ENCODE assay signal across 8 cellular contexts in the genomic region with DNA sequence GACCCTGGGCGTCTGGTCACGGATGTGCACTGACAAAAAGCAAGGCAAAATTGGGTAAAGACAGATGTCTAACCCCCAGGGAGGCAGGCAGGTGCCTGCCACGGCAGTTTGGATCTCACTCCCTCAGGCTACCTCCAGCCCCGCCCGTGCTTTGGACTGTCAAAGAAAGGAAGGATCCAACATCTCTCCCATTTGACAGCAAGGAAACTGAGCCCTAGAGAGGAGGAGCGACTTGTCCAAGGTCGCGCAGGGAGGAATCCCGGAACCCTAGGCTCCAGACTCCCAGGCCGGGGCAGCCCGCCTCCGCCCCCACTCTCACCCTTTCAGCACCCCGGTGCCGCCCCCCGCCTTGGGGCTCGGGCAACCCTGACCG. TPM values are rescaled to one million over a fixed set of nuclear protein-coding genes. Genes with fewer than 3 reads are reported as not detected.
DNase-seq lines count a peak whose midpoint lies in the region; ATAC-seq and TF ChIP-seq lines count a peak whose summit lies in the region.

No MANE protein-coding gene starts in this region.

- peak; percentile 59 for ATAC-seq in left lung

- no peaks in the 10 kb centered on the region for H3K9me3 ChIP-seq in GM23248 (ENCODE audit: low read depth)
- no peaks in the 10 kb centered on the region for H3K9me3 ChIP-seq in MM.1S (replicated peaks; ENCODE audit: insufficient read depth, low read length)
- no peaks in the 10 kb centered on the region for H3K9me3 ChIP-seq in left lung
- no peaks in the 10 kb centered on the region for H3K9me3 ChIP-seq in tibial artery

- H3F3A ChIP-seq in GM23248 (ENCODE audit: insufficient read depth) (peaks cover 12% of the 10 kb centered on the region), MM.1S (ENCODE audit: insufficient read depth, low read length) (peaks cover 14% of the 10 kb centered on the region)

- in situ Hi-C loops in GM23248 (cut with MboI) (loop anchor here (25.0 kb wide), 1 partner anchor 197 kb away; the partner anchor contains the start of gene SCAI), astrocyte of the spinal cord (cut with HindIII; ENCODE audit: low sequenced_read_pairs) (no loop called here)

- TF ChIP-seq CTCF in MM.1S (IDR thresholded peaks at IDR 0.05; ENCODE audit: low read length): no peak
- no peak for TF ChIP-seq CTCF in astrocyte of the spinal cord (IDR thresholded peaks at IDR 0.05; ENCODE audit: low read depth, low read length)
- no peak for TF ChIP-seq CTCF in left lung (IDR thresholded peaks at IDR 0.05)
- TF ChIP-seq CTCF in tibial artery (IDR thresholded peaks at IDR 0.05): no peak

- H3K9ac ChIP-seq in GM23248 (peak overlapping the region; percentile 97), MM.1S (ENCODE audit: low read length) (peak overlapping the region; percentile 93)

- H3K36me3 ChIP-seq in GM23248 (ENCODE audit: low read depth) (peaks cover 7% of the 10 kb centered on the region), MM.1S (replicated peaks; ENCODE audit: insufficient read depth, low read length) (no peaks in the 10 kb centered on the region), left lung (peaks cover 0 to 28% of the 10 kb centered on the region in 2 donors), tibial artery (peaks cover 10 to 27% (median 12%) of the 10 kb centered on the region in 3 donors)

- H3K79me2 ChIP-seq in GM23248 (ENCODE audit: insufficient read depth): peaks cover 19% of the 10 kb centered on the region
- H3K79me2 ChIP-seq in MM.1S (ENCODE audit: low read length): peaks cover 17% of the 10 kb centered on the region

- H4K20me1 ChIP-seq in GM23248 (ENCODE audit: insufficient read depth) (no peaks in the 10 kb centered on the region), MM.1S (ENCODE audit: insufficient read depth, low read length) (no peaks in the 10 kb centered on the region)

- H3K27me3 ChIP-seq in GM23248 (replicated peaks; ENCODE audit: insufficient read depth) (no peaks in the 10 kb centered on the region), MM.1S (replicated peaks; ENCODE audit: insufficient read depth, low read length) (no peaks in the 10 kb centered on the region), left lung (no peaks in the 10 kb centered on the region), tibial artery (no peaks in the 10 kb centered on the region)

- H3K4me2 ChIP-seq in GM23248 (ENCODE audit: unreplicated experiment): peak overlapping the region; percentile 92
- peak overlapping the region; percentile 73 for H3K4me2 ChIP-seq in MM.1S (ENCODE audit: low read depth, low read length)

- H3K27ac ChIP-seq in GM23248: peak overlapping the region; percentile 98
- peak overlapping the region; percentile 87 for H3K27ac ChIP-seq in MM.1S (ENCODE audit: low read length)
- H3K27ac ChIP-seq in left lung: peak overlapping the region; percentile 94 to 99
- peak overlapping the region; percentile 89 to 97 for H3K27ac ChIP-seq in tibial artery

- H3K4me1 ChIP-seq in GM23248 (ENCODE audit: insufficient read depth): peaks cover 10% of the 10 kb centered on the region; the same call in 1 of the 2 replicates
- peaks cover 6% of the 10 kb centered on the region; the same call in 1 of the 2 replicates for H3K4me1 ChIP-seq in MM.1S (ENCODE audit: low read length)
- H3K4me1 ChIP-seq in left lung: peaks cover 0 to 23% of the 10 kb centered on the region in 2 donors
- H3K4me1 ChIP-seq in tibial artery: peaks cover 0 to 17% (median 12%) of the 10 kb centered on the region in 4 donors

- DNase-seq in SIG-M5 treated with dmso at 0.1 percent for 504 hours (lab: John Stamatoyannopoulos, UW; ENCODE audit: unreplicated experiment): peak; percentile 70
- DNase-seq in SIG-M5 (lab: John Stamatoyannopoulos, UW): no peak
- DNase-seq in GM23248: no peak
- DNase-seq in MM.1S: peak; percentile 58
- DNase-seq in astrocyte of the spinal cord (ENCODE audit: low read depth, low spot score): no peak
- no peak for DNase-seq in left lung
- DNase-seq in tibial artery: no peak
- no peak for DNase-seq in putamen (ENCODE audit: low spot score)

- H2AFZ ChIP-seq in GM23248: peak overlapping the region; percentile 92
- peak overlapping the region; percentile 94 for H2AFZ ChIP-seq in MM.1S (ENCODE audit: low read length)

- H3K9me2 ChIP-seq in GM23248 (ENCODE audit: insufficient read depth) (no peaks in the 10 kb centered on the region), MM.1S (replicated peaks; ENCODE audit: insufficient read depth, low read length) (no peaks in the 10 kb centered on the region)

- WGBS in GM23248 (ENCODE audit: low coverage in 1 of 2, low lambda C conversion rate in 2 of 2, missing lambda C conversion rate in 2 of 2), 2 experiments: 1 to 4% methylated on average over 8 to 17 of the region's 17 CpGs

- intact Hi-C loops in left lung (cut with DNase I): loop anchor here in 1 of 2 donors (10.0 kb wide), 1 partner anchor 214 kb away; no protein-coding TSS in a partner anchor
- intact Hi-C loops in tibial artery (cut with DNase I; ENCODE audit: low total_unique reads): loop anchor here (5.0 kb wide), 1 partner anchor 202 kb away; the partner anchor contains the start of gene SCAI

- H3K4me3 ChIP-seq in GM23248: peak overlapping the region; percentile 90
- peak overlapping the region; percentile 89 for H3K4me3 ChIP-seq in MM.1S (ENCODE audit: low read length)
- H3K4me3 ChIP-seq in astrocyte of the spinal cord (ENCODE audit: low read depth, low read length): peak overlapping the region; percentile 87
- H3K4me3 ChIP-seq in left lung: peak overlapping the region; percentile 78 to 89
- peak overlapping the region; percentile 68 to 81 for H3K4me3 ChIP-seq in tibial artery

RNA-seq across cellular contexts. Expression of gene GOLGA1, which starts 0.4 kb away (rescaled TPM):
- total RNA-seq in GM23248 (2014; rRNA removed; shearing (Covaris generic)): 12.4 and 18.1 TPM in 2 replicates
- 15.3 and 17.1 TPM in 2 replicates for polyA plus RNA-seq in GM23248 (2016; fragmentation: Nextera tagmentation; extraction: Ambion mirVana)
- 10 to 100 TPM; 15.4 to 18.9 TPM for total RNA-seq in left lung

Comparison
In these comparisons a context has a peak if more than half of its experiments do, and no peak if none do; other contexts are left out.
1. DNase-seq: peak in SIG-M5 treated with dmso at 0.1 percent for 504 hours (single experiment) and MM.1S (single experiment); none in SIG-M5 (single experiment), GM23248 (single experiment), astrocyte of the spinal cord (single experiment), left lung (0 of 2), tibial artery (0 of 2) and putamen (single experiment).
2. Peak in every context shown above with its lines, with median percentiles within 50 percentile points of each other: H3K27ac ChIP-seq and H3K4me3 ChIP-seq.